ENCODE assay signal across 11 cellular contexts in the genomic region with DNA sequence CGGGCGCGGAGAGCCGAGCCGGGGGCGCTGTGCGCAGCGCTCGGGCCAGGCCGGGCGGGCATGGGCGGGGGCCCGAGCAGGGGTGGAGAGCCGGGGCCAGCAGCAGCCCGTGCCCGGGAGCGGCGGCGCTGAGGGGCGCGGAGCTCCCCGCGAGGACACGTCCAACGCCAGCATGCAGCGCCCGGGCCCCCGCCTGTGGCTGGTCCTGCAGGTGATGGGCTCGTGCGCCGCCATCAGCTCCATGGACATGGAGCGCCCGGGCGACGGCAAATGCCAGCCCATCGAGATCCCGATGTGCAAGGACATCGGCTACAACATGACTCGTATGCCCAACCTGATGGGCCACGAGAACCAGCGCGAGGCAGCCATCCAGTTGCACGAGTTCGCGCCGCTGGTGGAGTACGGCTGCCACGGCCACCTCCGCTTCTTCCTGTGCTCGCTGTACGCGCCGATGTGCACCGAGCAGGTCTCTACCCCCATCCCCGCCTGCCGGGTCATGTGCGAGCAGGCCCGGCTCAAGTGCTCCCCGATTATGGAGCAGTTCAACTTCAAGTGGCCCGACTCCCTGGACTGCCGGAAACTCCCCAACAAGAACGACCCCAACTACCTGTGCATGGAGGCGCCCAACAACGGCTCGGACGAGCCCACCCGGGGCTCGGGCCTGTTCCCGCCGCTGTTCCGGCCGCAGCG. TPM values are rescaled to one million over a fixed set of nuclear protein-coding genes. Genes with fewer than 3 reads are reported as not detected.
A peak's percentile ranks its signal among the peaks of the same experiment; 100 is the strongest.
DNase-seq lines count a peak whose midpoint lies in the region; ATAC-seq and TF ChIP-seq lines count a peak whose summit lies in the region.
"Had no signal": no experiment of that assay in that cellular context is flagged by ENCODE, and none has a peak within 500 bp of the region (broad histone marks: within the 10 kb centered on the region; RNA-seq: fewer than 3 reads in every experiment).

No MANE protein-coding gene starts in this region.

- peaks cover 61% of the 10 kb centered on the region for H3K4me1 ChIP-seq in HUES6 (ENCODE audit: control insufficient read depth, insufficient read depth, low read length)

- POLR2A ChIA-PET in CD4-positive, alpha-beta T cell (lab: Charles Lee) = no interaction called here

- H3K9me3 ChIP-seq in CD4-positive, alpha-beta T cell (ENCODE audit: control insufficient read depth, low read length) = no peaks in the 10 kb centered on the region
- H3K9me3 ChIP-seq in HUES6 (ENCODE audit: control insufficient read depth, insufficient read depth, low read depth, low read length) = no peaks in the 10 kb centered on the region

- no peaks in the 10 kb centered on the region for H3K36me3 Mint-ChIP-seq in CD4-positive, alpha-beta T cell (ENCODE audit: low read depth)
- no peaks in the 10 kb centered on the region for H3K36me3 Mint-ChIP-seq in progenitor cell of endocrine pancreas (ENCODE audit: insufficient read depth)
- H3K36me3 Mint-ChIP-seq: natural killer cell had no signal

- no peak overlapping the region for H3K27ac Mint-ChIP-seq in CD4-positive, alpha-beta T cell
- H3K27ac Mint-ChIP-seq in progenitor cell of endocrine pancreas = no peak overlapping the region
- H3K27ac Mint-ChIP-seq: natural killer cell had no signal

- peak overlapping the region; percentile 63 for H3K4me3 Mint-ChIP-seq in CD4-positive, alpha-beta T cell
- H3K4me3 Mint-ChIP-seq in progenitor cell of endocrine pancreas (ENCODE audit: low read depth) = peak overlapping the region; percentile 62
- H3K4me3 Mint-ChIP-seq: natural killer cell had no signal

- no peaks in the 10 kb centered on the region for H3K4me1 Mint-ChIP-seq in CD4-positive, alpha-beta T cell (ENCODE audit: low read depth)
- peaks cover 5% of the 10 kb centered on the region for H3K4me1 Mint-ChIP-seq in progenitor cell of endocrine pancreas (ENCODE audit: low read depth)
- H3K4me1 Mint-ChIP-seq: natural killer cell had no signal

- H3K9ac ChIP-seq in HUES6 (ENCODE audit: low read length) = peak overlapping the region; percentile 60

- no peak for ATAC-seq in CD4-positive, alpha-beta T cell (ENCODE audit: poor library complexity)
- ATAC-seq in left ventricle myocardium superior = peak; percentile 26
- no peak for ATAC-seq in GM18873 (IDR thresholded peaks at IDR 0.05; ENCODE audit: low FRiP score, unreplicated experiment)
- no peak for ATAC-seq in HG03520 (IDR thresholded peaks at IDR 0.05; ENCODE audit: unreplicated experiment)

- no peak for TF ChIP-seq CTCF in CD4-positive, alpha-beta T cell (IDR thresholded peaks at IDR 0.05)
- no peak for TF ChIP-seq CTCF in progenitor cell of endocrine pancreas (IDR thresholded peaks at IDR 0.05; ENCODE audit: unreplicated experiment)

- H3K27me3 Mint-ChIP-seq in CD4-positive, alpha-beta T cell = peaks cover 48% of the 10 kb centered on the region
- peaks cover 57% of the 10 kb centered on the region for H3K27me3 Mint-ChIP-seq in progenitor cell of endocrine pancreas

- peaks cover 66% of the 10 kb centered on the region for H3K27me3 ChIP-seq in CD4-positive, alpha-beta T cell (ENCODE audit: control insufficient read depth, insufficient read depth, low read length)
- peaks cover 97% of the 10 kb centered on the region for H3K27me3 ChIP-seq in HUES6 (ENCODE audit: control insufficient read depth, insufficient read depth, low read length)

- CTCF ChIA-PET in CD4-positive, alpha-beta T cell (lab: Charles Lee) = no interaction called here

- intact Hi-C loops in CD4-positive, alpha-beta T cell (cut with DNase I, micrococcal nuclease) = no loop called here
- intact Hi-C loops in left ventricle myocardium superior (cut with micrococcal nuclease) = no loop called here

- H3K27ac ChIP-seq in CD4-positive, alpha-beta T cell (ENCODE audit: low read depth, low read length) = no peak overlapping the region
- no peak overlapping the region for H3K27ac ChIP-seq in HUES6 (ENCODE audit: low read depth, low read length)

- H3K9me3 Mint-ChIP-seq in CD4-positive, alpha-beta T cell = no peaks in the 10 kb centered on the region
- H3K9me3 Mint-ChIP-seq in progenitor cell of endocrine pancreas (ENCODE audit: low read depth) = no peaks in the 10 kb centered on the region
- H3K9me3 Mint-ChIP-seq: natural killer cell had no signal

- H3K4me3 ChIP-seq in HUES6 (ENCODE audit: low read depth, low read length) = peak overlapping the region; percentile 67

- DNase-seq in CD4-positive, alpha-beta T cell = no peak
- no peak for DNase-seq in left ventricle myocardium superior
- DNase-seq in progenitor cell of endocrine pancreas (ENCODE audit: low spot score, unreplicated experiment) = no peak
- DNase-seq in NCI-H2107 (lab: John Stamatoyannopoulos, UW) = no peak
- DNase-seq in A172 (ENCODE audit: low spot score) = no peak
- DNase-seq: DMS79, natural killer cell had no signal

- H3K36me3 ChIP-seq in HUES6 (ENCODE audit: control insufficient read depth, insufficient read depth, low read length) = no peaks in the 10 kb centered on the region

RNA-seq across cellular contexts. Expression of a gene that starts 0.7 kb away (rescaled TPM):
- not detected for total RNA-seq in CD4-positive, alpha-beta T cell
- total RNA-seq in left ventricle myocardium superior (0.07 TPM), progenitor cell of endocrine pancreas (0.24 and 0.73 TPM in 2 replicates)
- total RNA-seq in A172 (2014; rRNA removed; shearing (Covaris generic)) = not detected in 2 replicates
- total RNA-seq: natural killer cell; T-helper 1 cell treated with Interleukin-12 subunit alpha and Interleukin-12 subunit beta and Interleukin-4 antibody, amounts not matched to agents 30 ng/mL and 1 ng/mL, for 36 hours had no signal
